22 cellular contexts compared by ENCODE assay signal in genomic region chr2:190376591-190377245, GRCh38.
"Had no signal": no experiment of that assay in that cellular context is flagged by ENCODE, and none has a peak within 500 bp of the region (broad histone marks: within the 10 kb centered on the region; RNA-seq: fewer than 3 reads in every experiment).

No MANE protein-coding gene starts in this region.

- H3K4me1 ChIP-seq: foreskin keratinocyte, uterus had no signal

- H3K36me3 ChIP-seq: neutrophil, thoracic aorta, uterus, WERI-Rb-1 had no signal

- H3K27ac ChIP-seq: foreskin keratinocyte, heart right ventricle, neutrophil, skin epidermis, thoracic aorta, uterus, WERI-Rb-1 had no signal

- ATAC-seq: activated CD4-positive, CD25-positive, alpha-beta regulatory T cell treated with anti-CD3 and anti-CD28 coated beads, Interleukin-2, amount 50 U/mL, for 24 hours; esophagus mucosa; foreskin keratinocyte; heart right ventricle; sciatic nerve had no signal

- DNase-seq: activated CD4-positive, alpha-beta T cell treated with anti-CD3 and anti-CD28 coated beads for 48 hours; activated CD4-positive, alpha-beta T cell treated with anti-CD3 and anti-CD28 coated beads, Interleukin-2, amount 50 U/mL, for 48 hours; activated CD8-positive, alpha-beta memory T cell treated with anti-CD3 and anti-CD28 coated beads for 24 hours; activated gamma-delta T cell; activated naive CD4-positive, alpha-beta T cell treated with anti-CD3 and anti-CD28 coated beads, Interleukin-2, amount 10 ng/mL, durations not matched to agents 7 days and 5 days; amniotic stem cell; caudate nucleus; endodermal cell; foreskin keratinocyte; heart right ventricle; stimulated activated CD4-positive, alpha-beta T cell treated with anti-CD3 and anti-CD28 coated beads, Interleukin-12 subunit alpha, Interleukin-12 subunit beta, amount 100 ng/mL, for 4 hours; stimulated activated CD4-positive, alpha-beta T cell treated with anti-CD3 and anti-CD28 coated beads, Interleukin-4, amount 100 ng/mL, for 1 hour; T-helper 9 cell; uterus; WERI-Rb-1 had no signal

- H3K27me3 ChIP-seq: foreskin keratinocyte, heart right ventricle, neutrophil, uterus had no signal

- H3K4me3 ChIP-seq: heart right ventricle, lung, skin epidermis, thoracic aorta, uterus had no signal

- H3K9me3 ChIP-seq: heart right ventricle, neutrophil, thoracic aorta, uterus had no signal
